ENCODE assay signal across 8 cellular contexts in the genomic region with DNA sequence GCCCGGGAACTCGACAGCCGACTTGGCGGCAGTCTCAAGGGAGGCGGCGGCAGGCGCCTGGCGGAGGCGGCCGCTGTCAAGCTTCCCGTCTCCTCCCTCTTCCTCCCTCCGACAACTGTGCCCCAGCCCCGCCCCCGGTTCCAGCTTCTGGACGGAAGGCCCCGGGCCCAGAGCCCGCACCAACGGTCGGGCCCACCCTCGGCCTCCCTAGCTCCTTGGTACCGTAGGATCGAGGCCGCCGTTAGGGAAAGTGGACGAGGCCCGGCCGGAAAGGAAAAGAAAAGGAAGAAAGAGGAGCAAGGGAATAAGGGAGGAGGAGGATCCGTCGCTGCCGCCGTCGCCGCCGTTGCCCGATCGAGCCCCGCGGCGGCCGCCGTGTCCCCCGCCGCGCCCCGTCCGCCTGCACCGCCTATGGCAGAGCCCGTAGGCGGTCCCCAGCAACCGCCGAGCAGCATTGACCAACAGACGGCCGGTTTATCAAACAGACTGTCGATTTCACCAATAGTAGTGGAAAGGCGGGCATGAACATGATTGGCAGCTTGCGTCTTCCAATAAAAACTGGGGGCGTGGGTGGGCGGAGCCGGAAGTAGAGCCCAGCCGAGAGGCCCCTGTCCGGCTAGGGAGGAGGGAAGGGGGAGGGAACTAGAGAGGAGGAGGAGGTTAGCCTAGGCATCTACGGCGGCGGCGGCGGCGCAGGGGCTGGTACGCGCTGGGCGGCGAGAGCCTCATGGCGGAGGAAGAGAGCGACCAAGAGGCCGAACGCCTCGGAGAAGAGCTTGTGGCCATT. TPM values are rescaled to one million over a fixed set of nuclear protein-coding genes. Genes with fewer than 3 reads are reported as not detected.
A peak's percentile ranks its signal among the peaks of the same experiment; 100 is the strongest.
DNase-seq lines count a peak whose midpoint lies in the region; ATAC-seq lines count a peak whose summit lies in the region.

A gene with protein sequence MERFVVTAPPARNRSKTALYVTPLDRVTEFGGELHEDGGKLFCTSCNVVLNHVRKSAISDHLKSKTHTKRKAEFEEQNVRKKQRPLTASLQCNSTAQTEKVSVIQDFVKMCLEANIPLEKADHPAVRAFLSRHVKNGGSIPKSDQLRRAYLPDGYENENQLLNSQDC (minus strand): TSS at position 413 of the 787 bp plus-strand sequence. CDS start 3,029 bp downstream, outside the sequence.
A gene (plus strand): TSS at position 663 of the 787 bp plus-strand sequence. CDS start 65 bp downstream, at position 728.

- H3K4me2 ChIP-seq in BLaER1 = peak within 1 kb of the TSS; percentile 93

- ATAC-seq in GM19328 (IDR thresholded peaks at IDR 0.05; ENCODE audit: unreplicated experiment) = peak; percentile 93
- peak; percentile 94 for ATAC-seq in HG03520 (IDR thresholded peaks at IDR 0.05; ENCODE audit: unreplicated experiment)
- peak; percentile 92 for ATAC-seq in left colon

- H3K36me3 Mint-ChIP-seq in activated CD4-positive, alpha-beta T cell treated with anti-CD3 and anti-CD28 coated beads, Interleukin-2, amount 10 ng/mL, durations not matched to agents 7 days and 5 days (ENCODE audit: low read depth) = peaks cover 37% of the 10 kb centered on the region

- no peaks in the 10 kb centered on the region for H3K27me3 Mint-ChIP-seq in activated CD4-positive, alpha-beta T cell treated with anti-CD3 and anti-CD28 coated beads, Interleukin-2, amount 10 ng/mL, durations not matched to agents 7 days and 5 days

- peak within 1 kb of the TSS; percentile 89 for H3K9ac ChIP-seq in BLaER1

- H3K36me3 ChIP-seq in BLaER1 = peaks cover 24% of the 10 kb centered on the region

- peak within 1 kb of the TSS; percentile 90 for H3K4me3 Mint-ChIP-seq in activated CD4-positive, alpha-beta T cell treated with anti-CD3 and anti-CD28 coated beads, Interleukin-2, amount 10 ng/mL, durations not matched to agents 7 days and 5 days

- peak; percentile 96 for DNase-seq in NCI-H69 (lab: John Stamatoyannopoulos, UW)
- peak; percentile 99 for DNase-seq in activated CD4-positive, alpha-beta T cell treated with anti-CD3 and anti-CD28 coated beads, Interleukin-2, amount 10 ng/mL, durations not matched to agents 7 days and 5 days
- peak; percentile 93 for DNase-seq in cortex of kidney (lab: John Stamatoyannopoulos, UW)
- DNase-seq in left colon = peak; percentile 98
- DNase-seq in stimulated activated CD4-positive, alpha-beta T cell treated with anti-CD3 and anti-CD28 coated beads, Interleukin-1b, Interleukin-23, amount 100 ng/mL, for 48 hours = peak; percentile 99

- H3K27ac Mint-ChIP-seq in activated CD4-positive, alpha-beta T cell treated with anti-CD3 and anti-CD28 coated beads, Interleukin-2, amount 10 ng/mL, durations not matched to agents 7 days and 5 days = peak within 1 kb of the TSS; percentile 97

- H3K4me3 ChIP-seq in BLaER1 = peak within 1 kb of the TSS; percentile 98

- peaks cover 39% of the 10 kb centered on the region for H3K4me1 ChIP-seq in BLaER1

- H3K4me1 Mint-ChIP-seq in activated CD4-positive, alpha-beta T cell treated with anti-CD3 and anti-CD28 coated beads, Interleukin-2, amount 10 ng/mL, durations not matched to agents 7 days and 5 days = peaks cover 54% of the 10 kb centered on the region

- no peaks in the 10 kb centered on the region for H3K27me3 ChIP-seq in BLaER1

- POLR2A ChIA-PET in activated CD4-positive, alpha-beta T cell treated with anti-CD3 and anti-CD28 coated beads, Interleukin-2, amount 10 ng/mL, durations not matched to agents 7 days and 5 days (lab: Charles Lee) = interaction anchor here (0.6 to 1.1 kb wide), 3 partner anchors 27 to 92 kb away, joined by 3 to 7 read pairs (median 4); no protein-coding TSS in a partner anchor

- no peaks in the 10 kb centered on the region; the same call in 1 of the 2 replicates for H3K9me3 ChIP-seq in BLaER1

- peaks cover 56% of the 10 kb centered on the region for H4K20me1 ChIP-seq in BLaER1

- intact Hi-C loops in left colon (cut with DNase I, micrococcal nuclease) = no loop called here

- no peaks in the 10 kb centered on the region for H3K9me3 Mint-ChIP-seq in activated CD4-positive, alpha-beta T cell treated with anti-CD3 and anti-CD28 coated beads, Interleukin-2, amount 10 ng/mL, durations not matched to agents 7 days and 5 days

- peak within 1 kb of the TSS; percentile 96 for H3K27ac ChIP-seq in BLaER1

- CTCF ChIA-PET in activated CD4-positive, alpha-beta T cell treated with anti-CD3 and anti-CD28 coated beads, Interleukin-2, amount 10 ng/mL, durations not matched to agents 7 days and 5 days (lab: Charles Lee) = interaction anchor here (0.6 to 1.6 kb wide), 6 partner anchors 21 to 90 kb away, joined by 3 to 7 read pairs (median 3); no protein-coding TSS in a partner anchor

RNA-seq across cellular contexts. Expression of the first gene that starts in this region (rescaled TPM):
- total RNA-seq in activated CD4-positive, alpha-beta T cell treated with anti-CD3 and anti-CD28 coated beads, Interleukin-2, amount 10 ng/mL, durations not matched to agents 7 days and 5 days = 100 to 1,000 TPM; 108 to 128 TPM
- 10 to 100 TPM; 46.0 to 49.9 TPM for total RNA-seq in left colon

RNA-seq across cellular contexts. Expression of the second gene that starts in this region (rescaled TPM):
- 10 to 100 TPM; 25.3 to 25.4 TPM for total RNA-seq in activated CD4-positive, alpha-beta T cell treated with anti-CD3 and anti-CD28 coated beads, Interleukin-2, amount 10 ng/mL, durations not matched to agents 7 days and 5 days
- 10 to 100 TPM; 14.3 to 17.6 TPM for total RNA-seq in left colon

Comparison
In these comparisons a context has a peak if more than half of its experiments do, and no peak if none do; other contexts are left out.
1. Peak in every context shown above with its lines: DNase-seq, ATAC-seq, H3K4me3 ChIP-seq and H3K27ac ChIP-seq.